In genomic region chr10:114189700-114190099, GRCh38 we compare ENCODE assay signal across 6 cellular contexts. TPM values are rescaled to one million over a fixed set of nuclear protein-coding genes. Genes with fewer than 3 reads are reported as not detected.
"Had no signal": no experiment of that assay in that cellular context is flagged by ENCODE, and none has a peak within 500 bp of the region (broad histone marks: within the 10 kb centered on the region; RNA-seq: fewer than 3 reads in every experiment).

No MANE protein-coding gene starts in this region.

- H3K27ac ChIP-seq: HL-60 had no signal

- DNase-seq: IMR-90 had no signal

- ATAC-seq: HepG2, K562 had no signal

- H3K4me3 ChIP-seq: K562 had no signal

RNA-seq across cellular contexts. Expression of gene TDRD1, which starts 10.5 kb away (rescaled TPM):
- total RNA-seq: HepG2, HT-29, HT1080, IMR-90, K562 had no signal

RNA-seq across cellular contexts. Expression of gene VWA2, which starts 49.4 kb away (rescaled TPM):
- total RNA-seq: HepG2, HT1080, IMR-90, K562 had no signal
